17 cellular contexts compared by ENCODE assay signal in the genomic region with DNA sequence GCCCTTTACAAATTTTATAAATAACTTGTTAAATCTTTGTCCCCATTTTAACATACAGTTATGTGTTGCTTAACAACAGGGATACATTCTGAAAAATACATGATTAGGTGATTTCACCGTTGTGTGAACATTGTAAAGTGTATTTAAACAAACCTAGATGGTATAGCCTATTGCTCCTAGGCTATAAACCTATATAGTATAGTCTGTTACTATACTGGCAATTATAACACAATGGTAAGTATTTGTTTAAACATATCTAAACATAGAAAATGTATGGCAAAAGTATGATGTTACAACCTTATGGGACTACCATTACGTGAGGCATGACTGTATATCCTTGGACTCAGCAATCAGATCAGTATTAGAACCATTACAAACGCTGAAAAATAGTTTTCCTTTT. TPM values are rescaled to one million over a fixed set of nuclear protein-coding genes. Genes with fewer than 3 reads are reported as not detected.
DNase-seq lines count a peak whose midpoint lies in the region; ATAC-seq, FAIRE-seq and TF ChIP-seq lines count a peak whose summit lies in the region.
"Had no signal": no experiment of that assay in that cellular context is flagged by ENCODE, and none has a peak within 500 bp of the region (broad histone marks: within the 10 kb centered on the region; RNA-seq: fewer than 3 reads in every experiment).

No MANE protein-coding gene starts in this region.

- no peak for TF ChIP-seq CTCF in D721Med (IDR thresholded peaks at IDR 0.05; ENCODE audit: insufficient read depth, missing control alignments)

- no peak overlapping the region for H3K27ac Mint-ChIP-seq in activated CD4-positive, alpha-beta memory T cell treated with anti-CD3 and anti-CD28 coated beads, Interleukin-2, amount 10 ng/mL, durations not matched to agents 7 days and 5 days

- H3K4me1 Mint-ChIP-seq in activated CD4-positive, alpha-beta memory T cell treated with anti-CD3 and anti-CD28 coated beads, Interleukin-2, amount 10 ng/mL, durations not matched to agents 7 days and 5 days: peaks cover 31% of the 10 kb centered on the region

- FAIRE-seq in D721Med (lab: Jason Lieb, UNC): peak; percentile 89
- FAIRE-seq: GM12892, H1 had no signal

- intact Hi-C loops in left colon (cut with DNase I, micrococcal nuclease): no loop called here

- H3K27me3 Mint-ChIP-seq in activated CD4-positive, alpha-beta memory T cell treated with anti-CD3 and anti-CD28 coated beads, Interleukin-2, amount 10 ng/mL, durations not matched to agents 7 days and 5 days: no peaks in the 10 kb centered on the region

- peak; percentile 58 for ATAC-seq in left colon
- no peak for ATAC-seq in HG03520 (IDR thresholded peaks at IDR 0.05; ENCODE audit: unreplicated experiment)
- ATAC-seq: CD8-positive, alpha-beta T cell had no signal

- H3K36me3 Mint-ChIP-seq in activated CD4-positive, alpha-beta memory T cell treated with anti-CD3 and anti-CD28 coated beads, Interleukin-2, amount 10 ng/mL, durations not matched to agents 7 days and 5 days (ENCODE audit: low read depth): peaks cover 12% of the 10 kb centered on the region

- no peaks in the 10 kb centered on the region for H3K9me3 Mint-ChIP-seq in activated CD4-positive, alpha-beta memory T cell treated with anti-CD3 and anti-CD28 coated beads, Interleukin-2, amount 10 ng/mL, durations not matched to agents 7 days and 5 days
- H3K9me3 Mint-ChIP-seq: CD8-positive, alpha-beta T cell had no signal

- POLR2A ChIA-PET in activated CD4-positive, alpha-beta memory T cell treated with anti-CD3 and anti-CD28 coated beads, Interleukin-2, amount 10 ng/mL, durations not matched to agents 7 days and 5 days (lab: Charles Lee): no interaction called here

- CTCF ChIA-PET in activated CD4-positive, alpha-beta memory T cell treated with anti-CD3 and anti-CD28 coated beads, Interleukin-2, amount 10 ng/mL, durations not matched to agents 7 days and 5 days (lab: Charles Lee): no interaction called here

- DNase-seq in D721Med (ENCODE audit: insufficient read length, low spot score) (no peak), NCI-H69 (lab: John Stamatoyannopoulos, UW) (peak; percentile 17), left colon (no peak), DMS114 treated with DMSO at 0.1 percent for 48 hours (lab: John Stamatoyannopoulos, UW; ENCODE audit: unreplicated experiment) (no peak)
- DNase-seq in activated CD4-positive, alpha-beta memory T cell treated with anti-CD3 and anti-CD28 coated beads, Interleukin-2, amount 10 ng/mL, durations not matched to agents 7 days and 5 days: no peak
- DNase-seq: C1 segment of cervical spinal cord; Caco-2; CD8-positive, alpha-beta T cell; DMS 273 treated with DMSO at 0.1 percent for 48 hours; DMS53; DMS79 treated with DMSO at 0.1 percent for 48 hours; GM23248; H7; HCEC 1CT had no signal

- H3K4me3 Mint-ChIP-seq in activated CD4-positive, alpha-beta memory T cell treated with anti-CD3 and anti-CD28 coated beads, Interleukin-2, amount 10 ng/mL, durations not matched to agents 7 days and 5 days: no peak overlapping the region
- H3K4me3 Mint-ChIP-seq: CD8-positive, alpha-beta T cell had no signal

RNA-seq across cellular contexts. Expression of a gene that starts 36.6 kb away (rescaled TPM):
- total RNA-seq in left colon: 10 to 100 TPM; 33.9 to 34.9 TPM
- 10 to 100 TPM; 70.8 to 71.1 TPM for total RNA-seq in activated CD4-positive, alpha-beta memory T cell treated with anti-CD3 and anti-CD28 coated beads, Interleukin-2, amount 10 ng/mL, durations not matched to agents 7 days and 5 days
